8 cellular contexts compared by ENCODE assay signal in genomic region chr11:61162092-61162935, GRCh38. TPM values are rescaled to one million over a fixed set of nuclear protein-coding genes. Genes with fewer than 3 reads are reported as not detected.
DNase-seq lines count a peak whose midpoint lies in the region; ATAC-seq and TF ChIP-seq lines count a peak whose summit lies in the region.

No MANE protein-coding gene starts in this region.

- peaks cover 2% of the 10 kb centered on the region for H3K27me3 Mint-ChIP-seq in CD8-positive, alpha-beta T cell (ENCODE audit: low read depth)
- H3K27me3 Mint-ChIP-seq in type B pancreatic cell = no peaks in the 10 kb centered on the region

- peaks cover 3% of the 10 kb centered on the region for H3K36me3 Mint-ChIP-seq in CD8-positive, alpha-beta T cell
- H3K36me3 Mint-ChIP-seq in type B pancreatic cell = no peaks in the 10 kb centered on the region

- peaks cover 16% of the 10 kb centered on the region for H3K4me1 ChIP-seq in CD8-positive, alpha-beta T cell (ENCODE audit: insufficient read depth, low read length)
- H3K4me1 ChIP-seq in mesodermal cell (ENCODE audit: control insufficient read depth, insufficient read depth, low read length, poor library complexity, severe bottlenecking) = peaks cover 15% of the 10 kb centered on the region

- peak overlapping the region; percentile 94 for H3K27ac Mint-ChIP-seq in CD8-positive, alpha-beta T cell
- peak overlapping the region; percentile 96 for H3K27ac Mint-ChIP-seq in type B pancreatic cell

- no peak for ATAC-seq in CD8-positive, alpha-beta T cell
- no peak for ATAC-seq in GM21529 (IDR thresholded peaks at IDR 0.05; ENCODE audit: unreplicated experiment)
- ATAC-seq in HG02623 (IDR thresholded peaks at IDR 0.05; ENCODE audit: unreplicated experiment) = no peak

- intact Hi-C loops in CD8-positive, alpha-beta T cell (cut with DNase I, micrococcal nuclease) = loop anchor here in 1 of 2 experiments (5.0 kb wide), 3 partner anchors 35 to 265 kb away; partner anchors contain the start of gene CPSF7

- peak overlapping the region; percentile 63 for H3K4me3 ChIP-seq in CD8-positive, alpha-beta T cell (ENCODE audit: low read depth, low read length)
- peak overlapping the region; percentile 60 for H3K4me3 ChIP-seq in choroid plexus epithelial cell (ENCODE audit: low read depth, low read length)
- peak overlapping the region; percentile 68 for H3K4me3 ChIP-seq in mesodermal cell (ENCODE audit: extremely low read depth, insufficient read depth, low read length, poor library complexity, severe bottlenecking)

- H3K36me3 ChIP-seq in CD8-positive, alpha-beta T cell (ENCODE audit: insufficient read depth, low read length) = no peaks in the 10 kb centered on the region
- H3K36me3 ChIP-seq in mesodermal cell (ENCODE audit: control insufficient read depth, insufficient read depth, low read length) = peaks cover 11% of the 10 kb centered on the region

- POLR2A ChIA-PET in CD8-positive, alpha-beta T cell (lab: Charles Lee) = interaction anchor here (1.0 kb wide), 1 partner anchor 13 kb away, joined by 4 read pairs; no protein-coding TSS in a partner anchor

- 94 to 96% methylated on average over 4 of the region's 8 CpGs for WGBS in mesodermal cell (ENCODE audit: insufficient coverage in 2 of 2), 2 experiments

- H3K27me3 ChIP-seq in CD8-positive, alpha-beta T cell (ENCODE audit: insufficient read depth, low read length) = no peaks in the 10 kb centered on the region

- H3K27ac ChIP-seq in CD8-positive, alpha-beta T cell (ENCODE audit: low read depth, low read length) = peak overlapping the region; percentile 58
- H3K27ac ChIP-seq in mesodermal cell (ENCODE audit: low read depth, low read length, severe bottlenecking) = peak overlapping the region; percentile 93

- peak overlapping the region; percentile 87 for H3K4me3 Mint-ChIP-seq in CD8-positive, alpha-beta T cell
- H3K4me3 Mint-ChIP-seq in type B pancreatic cell = peak overlapping the region; percentile 95

- H3K9me3 ChIP-seq in CD8-positive, alpha-beta T cell (ENCODE audit: low read length) = no peaks in the 10 kb centered on the region
- peaks cover under 1% of the 10 kb centered on the region for H3K9me3 ChIP-seq in mesodermal cell (ENCODE audit: control insufficient read depth, low read length)

- peaks cover 53% of the 10 kb centered on the region for H3K4me1 Mint-ChIP-seq in CD8-positive, alpha-beta T cell (ENCODE audit: low read depth)
- peaks cover 29% of the 10 kb centered on the region for H3K4me1 Mint-ChIP-seq in type B pancreatic cell (ENCODE audit: unreplicated experiment)

- H3K9me3 Mint-ChIP-seq in CD8-positive, alpha-beta T cell = no peaks in the 10 kb centered on the region
- no peaks in the 10 kb centered on the region for H3K9me3 Mint-ChIP-seq in type B pancreatic cell

- CTCF ChIA-PET in CD8-positive, alpha-beta T cell (lab: Charles Lee) = interaction anchor here (0.5 kb wide), 1 partner anchor 32 kb away, joined by 3 read pairs; no protein-coding TSS in a partner anchor

- DNase-seq in CD8-positive, alpha-beta T cell = no peak
- DNase-seq in HT-29 (ENCODE audit: low spot score) (peak; percentile 66), RPMI8226 (peak; percentile 62), choroid plexus epithelial cell (ENCODE audit: low read depth) (peak; percentile 50), type B pancreatic cell (ENCODE audit: extremely low spot score, unreplicated experiment) (no peak)

- no peak for TF ChIP-seq CTCF in CD8-positive, alpha-beta T cell (IDR thresholded peaks at IDR 0.05)
- TF ChIP-seq CTCF in choroid plexus epithelial cell (conservative IDR thresholded peaks at IDR 0.05; ENCODE audit: low read depth, low read length) (no peak), type B pancreatic cell (conservative IDR thresholded peaks at IDR 0.05) (no peak)

RNA-seq across cellular contexts. Expression of gene VPS37C, which starts 1.1 kb away (rescaled TPM):
- 1 to 10 TPM; 2.1 to 2.2 TPM for total RNA-seq in CD8-positive, alpha-beta T cell
- 37.3 and 44.2 TPM in 2 replicates for total RNA-seq in HT-29 (2014; rRNA removed; shearing (Covaris generic))
- 18.3 TPM for polyA plus RNA-seq in mesodermal cell (2013, experiment 1 of 2)
- 15.0 TPM for polyA plus RNA-seq in mesodermal cell (2013, experiment 2 of 2)
- 27.8 and 42.1 TPM in 2 replicates for total RNA-seq in type B pancreatic cell (ENCODE audit: low replicate concordance)

RNA-seq across cellular contexts. Expression of gene PGA3, which starts 41.0 kb away (rescaled TPM):
- total RNA-seq in CD8-positive, alpha-beta T cell = not detected
- total RNA-seq in HT-29 (2014; rRNA removed; shearing (Covaris generic)) = 0.34 TPM in 1 of 2 replicates, not detected in the other
- polyA plus RNA-seq in mesodermal cell (2013, experiment 1 of 2) = not detected
- not detected for polyA plus RNA-seq in mesodermal cell (2013, experiment 2 of 2)
- 1.3 TPM in 1 of 2 replicates, not detected in the other for total RNA-seq in type B pancreatic cell (ENCODE audit: low replicate concordance)

RNA-seq across cellular contexts. Expression of gene PGA4, which starts 59.8 kb away (rescaled TPM):
- not detected for total RNA-seq in CD8-positive, alpha-beta T cell
- total RNA-seq in HT-29 (2014; rRNA removed; shearing (Covaris generic)) = 1.0 TPM in 1 of 2 replicates, not detected in the other
- 0.88 TPM for polyA plus RNA-seq in mesodermal cell (2013, experiment 1 of 2)
- 0.76 TPM for polyA plus RNA-seq in mesodermal cell (2013, experiment 2 of 2)
- total RNA-seq in type B pancreatic cell (ENCODE audit: low replicate concordance) = 1.6 and 7.0 TPM in 2 replicates

Comparison
In these comparisons a context has a peak if more than half of its experiments do, and no peak if none do; other contexts are left out.
1. DNase-seq: peak in HT-29 (single experiment), RPMI8226 (single experiment) and choroid plexus epithelial cell (single experiment); none in CD8-positive, alpha-beta T cell (0 of 7) and type B pancreatic cell (single experiment).
2. Peak in every context shown above with its lines, with median percentiles within 50 percentile points of each other: H3K4me3 ChIP-seq.